In the genomic region with DNA sequence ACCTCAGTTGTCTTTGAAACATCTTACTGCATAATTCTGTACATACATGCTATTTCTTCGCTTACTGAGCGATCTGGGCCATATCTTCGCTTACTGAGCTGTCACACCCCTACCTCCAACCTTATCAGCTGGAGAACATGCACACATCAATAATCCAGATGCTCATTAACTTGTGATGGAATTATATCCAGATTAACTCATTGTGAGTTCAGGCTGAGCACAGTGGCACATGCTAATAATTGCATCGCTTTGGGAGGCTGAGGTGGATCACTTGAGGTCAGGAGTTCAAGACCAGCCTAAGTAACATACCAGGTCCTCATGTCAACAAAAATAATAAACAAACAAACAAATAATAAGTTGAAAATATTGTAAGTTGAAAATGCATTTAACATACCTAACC, we compare ENCODE assay signal across 30 cellular contexts.
"Had no signal": no experiment of that assay in that cellular context is flagged by ENCODE, and none has a peak within 500 bp of the region (broad histone marks: within the 10 kb centered on the region; RNA-seq: fewer than 3 reads in every experiment).

No MANE protein-coding gene starts in this region.

- H3K27ac ChIP-seq: left lung, lower lobe of right lung, neural progenitor cell, neutrophil, right atrium auricular region, right lobe of liver, suprapubic skin, thoracic aorta, tibial artery, upper lobe of right lung had no signal

- H3K9ac ChIP-seq: neural progenitor cell had no signal

- H3K36me3 ChIP-seq: lower lobe of right lung, neural progenitor cell, suprapubic skin, thoracic aorta, tibial artery had no signal

- H3K9me3 ChIP-seq: left lung, lower lobe of right lung, neutrophil, right atrium auricular region, right lobe of liver, suprapubic skin, thoracic aorta, tibial artery, upper lobe of right lung had no signal

- H3K27me3 ChIP-seq: left lung, neural progenitor cell, neutrophil, right atrium auricular region, right lobe of liver, suprapubic skin, tibial artery, upper lobe of right lung had no signal

- H3K4me2 ChIP-seq: neural progenitor cell had no signal

- H3K4me1 ChIP-seq: neural progenitor cell, right atrium auricular region had no signal

- H3K27ac Mint-ChIP-seq: immature natural killer cell; neural progenitor cell; progenitor cell of endocrine pancreas; stimulated activated effector memory CD8-positive, alpha-beta T cell treated with anti-CD3 and anti-CD28 coated beads, Interleukin-12 subunit alpha, Interleukin-12 subunit beta, amount 100 ng/mL, for 72 hours; stimulated activated naive CD8-positive, alpha-beta T cell treated with anti-CD3 and anti-CD28 coated beads, Interleukin-15, Interleukin-2, amounts not matched to agents 100 ng/mL and 50 ng/mL, for 24 hours had no signal

- H3K4me3 Mint-ChIP-seq: immature natural killer cell; naive thymus-derived CD8-positive, alpha-beta T cell; nephron; neural progenitor cell; stimulated activated effector memory CD8-positive, alpha-beta T cell treated with anti-CD3 and anti-CD28 coated beads, Interleukin-12 subunit alpha, Interleukin-12 subunit beta, amount 100 ng/mL, for 72 hours; stimulated activated naive CD8-positive, alpha-beta T cell treated with anti-CD3 and anti-CD28 coated beads, Interleukin-15, Interleukin-2, amounts not matched to agents 100 ng/mL and 50 ng/mL, for 24 hours had no signal

- H3K4me3 ChIP-seq: left lung, lower lobe of right lung, neural progenitor cell, right atrium auricular region, right lobe of liver, suprapubic skin, thoracic aorta, tibial artery, upper lobe of right lung had no signal

- H3K9me3 Mint-ChIP-seq: immature natural killer cell; nephron; stimulated activated effector memory CD8-positive, alpha-beta T cell treated with anti-CD3 and anti-CD28 coated beads, Interleukin-12 subunit alpha, Interleukin-12 subunit beta, amount 100 ng/mL, for 72 hours; stimulated activated naive CD8-positive, alpha-beta T cell treated with anti-CD3 and anti-CD28 coated beads, Interleukin-15, Interleukin-2, amounts not matched to agents 100 ng/mL and 50 ng/mL, for 24 hours had no signal

- FAIRE-seq: islet of Langerhans, kidney, urothelium cell line had no signal

- H3K27me3 Mint-ChIP-seq: naive thymus-derived CD8-positive, alpha-beta T cell; progenitor cell of endocrine pancreas; stimulated activated naive CD8-positive, alpha-beta T cell treated with anti-CD3 and anti-CD28 coated beads, Interleukin-15, Interleukin-2, amounts not matched to agents 100 ng/mL and 50 ng/mL, for 24 hours had no signal

- H2AFZ ChIP-seq: neural progenitor cell had no signal

- DNase-seq: hypothalamus; immature natural killer cell; kidney; left colon; left lung; lower lobe of right lung; mammary epithelial cell; mesenchymal stem cell; naive thymus-derived CD8-positive, alpha-beta T cell; occipital lobe; right lobe of liver; stimulated activated CD4-positive, alpha-beta T cell treated with anti-CD3 and anti-CD28 coated beads, Interleukin-12 subunit alpha, Interleukin-12 subunit beta, amount 100 ng/mL, for 4 hours; stimulated activated CD4-positive, alpha-beta T cell treated with anti-CD3 and anti-CD28 coated beads, Interleukin-15, amount 100 ng/mL, for 24 hours; stimulated activated CD4-positive, alpha-beta T cell treated with anti-CD3 and anti-CD28 coated beads, Interleukin-2, amount 100 ng/mL, for 24 hours; stimulated activated CD4-positive, alpha-beta T cell treated with anti-CD3 and anti-CD28 coated beads, Interleukin-4, amount 100 ng/mL, for 24 hours; stimulated activated naive CD4-positive, alpha-beta T cell; tibial artery; trophoblast cell; upper lobe of right lung had no signal

- ATAC-seq: left colon; left lung; lower lobe of right lung; naive thymus-derived CD8-positive, alpha-beta T cell; right lobe of liver; stimulated activated effector memory CD8-positive, alpha-beta T cell treated with anti-CD3 and anti-CD28 coated beads, Interleukin-12 subunit alpha, Interleukin-12 subunit beta, amount 100 ng/mL, for 72 hours had no signal
